In genomic region chr2:237932731-237933131, GRCh38 we compare ENCODE assay signal across 12 cellular contexts. TPM values are rescaled to one million over a fixed set of nuclear protein-coding genes. Genes with fewer than 3 reads are reported as not detected.
DNase-seq lines count a peak whose midpoint lies in the region; ATAC-seq and TF ChIP-seq lines count a peak whose summit lies in the region.
"Had no signal": no experiment of that assay in that cellular context is flagged by ENCODE, and none has a peak within 500 bp of the region (broad histone marks: within the 10 kb centered on the region; RNA-seq: fewer than 3 reads in every experiment).

No MANE protein-coding gene starts in this region.

- CTCF ChIA-PET in AG04450 (lab: Charles Lee) = interaction anchor here (0.5 to 0.8 kb wide), 2 partner anchors 83 to 330 kb away, joined by 3 to 5 read pairs; no protein-coding TSS in a partner anchor
- CTCF ChIA-PET in naive thymus-derived CD4-positive, alpha-beta T cell (lab: Charles Lee) = interaction anchor here (1.1 kb wide), 1 partner anchor 8 kb away, joined by 3 read pairs; no protein-coding TSS in a partner anchor

- peaks cover 0 to 8% (median 0%) of the 10 kb centered on the region in 11 donors for H3K9me3 Mint-ChIP-seq in naive thymus-derived CD4-positive, alpha-beta T cell

- in situ Hi-C loops in GM13976 (cut with MboI; ENCODE audit: low sequenced_read_pairs, unreplicated experiment) = no loop called here

- no peak for ATAC-seq in naive thymus-derived CD4-positive, alpha-beta T cell
- ATAC-seq in HG03025 (IDR thresholded peaks at IDR 0.05; ENCODE audit: low FRiP score, unreplicated experiment) = no peak

- no peaks in the 10 kb centered on the region for H3K36me3 ChIP-seq in naive thymus-derived CD4-positive, alpha-beta T cell (ENCODE audit: control insufficient read depth in 2 of 3, insufficient read depth in 3 of 3, low read length in 3 of 3)

- H3K4me1 Mint-ChIP-seq in naive thymus-derived CD4-positive, alpha-beta T cell = peaks cover 5 to 16% (median 8%) of the 10 kb centered on the region in 7 donors

- H3K27ac ChIP-seq in AG04450 (ENCODE audit: low read depth, low read length) = peak overlapping the region; percentile 11
- H3K27ac ChIP-seq in naive thymus-derived CD4-positive, alpha-beta T cell (ENCODE audit: low read depth, low read length) = no peak overlapping the region

- H3K27ac Mint-ChIP-seq in naive thymus-derived CD4-positive, alpha-beta T cell = no peak overlapping the region
- H3K27ac Mint-ChIP-seq: CD4-positive, CD25-positive, alpha-beta regulatory T cell had no signal

- no peaks in the 10 kb centered on the region for H3K27me3 ChIP-seq in AG04450 (ENCODE audit: control insufficient read depth, insufficient read depth, low read length)
- H3K27me3 ChIP-seq in naive thymus-derived CD4-positive, alpha-beta T cell (ENCODE audit: control insufficient read depth in 2 of 2, insufficient read depth in 2 of 2, low read length in 2 of 2) = no peaks in the 10 kb centered on the region

- H3K4me3 Mint-ChIP-seq in naive thymus-derived CD4-positive, alpha-beta T cell = no peak overlapping the region
- H3K4me3 Mint-ChIP-seq: CD4-positive, CD25-positive, alpha-beta regulatory T cell had no signal

- DNase-seq in AG04450 (ENCODE audit: low read depth, low spot score) (peak; percentile 78), GM13976 (ENCODE audit: low spot score) (peak; percentile 29), amniotic epithelial cell (ENCODE audit: low read depth) (peak; percentile 80), hepatic stellate cell (ENCODE audit: low spot score) (peak; percentile 59), iPS-NIHi7 (ENCODE audit: extremely low spot score) (no peak), NCI-H774 (lab: John Stamatoyannopoulos, UW) (no peak)
- DNase-seq in naive thymus-derived CD4-positive, alpha-beta T cell = no peak
- DNase-seq: activated CD8-positive, alpha-beta memory T cell treated with anti-CD3 and anti-CD28 coated beads for 24 hours; CD4-positive, CD25-positive, alpha-beta regulatory T cell; mesenchymal stem cell; stimulated activated naive CD4-positive, alpha-beta T cell treated with Interleukin-2 at 50 U/mL for 16 hours had no signal

- POLR2A ChIA-PET in AG04450 (lab: Yijun Ruan, JAX) = interaction anchor here (0.9 kb wide), 1 partner anchor 28 kb away, joined by 3 read pairs; no protein-coding TSS in a partner anchor
- POLR2A ChIA-PET in naive thymus-derived CD4-positive, alpha-beta T cell (lab: Charles Lee) = interaction anchor here (0.7 to 1.7 kb wide), 2 partner anchors 9 to 36 kb away, joined by 3 to 9 read pairs; no protein-coding TSS in a partner anchor

- no peaks in the 10 kb centered on the region for H3K27me3 Mint-ChIP-seq in naive thymus-derived CD4-positive, alpha-beta T cell
- H3K27me3 Mint-ChIP-seq: CD4-positive, CD25-positive, alpha-beta regulatory T cell had no signal

- H3K36me3 Mint-ChIP-seq in naive thymus-derived CD4-positive, alpha-beta T cell = peaks cover 0 to 8% (median 0%) of the 10 kb centered on the region in 5 donors
- H3K36me3 Mint-ChIP-seq: CD4-positive, CD25-positive, alpha-beta regulatory T cell had no signal

- no peaks in the 10 kb centered on the region for H3K4me1 ChIP-seq in naive thymus-derived CD4-positive, alpha-beta T cell (ENCODE audit: control insufficient read depth in 2 of 2, insufficient read depth in 2 of 2, low read length in 2 of 2)

- intact Hi-C loops in naive thymus-derived CD4-positive, alpha-beta T cell (cut with micrococcal nuclease) = no loop called here

- H3K9me3 ChIP-seq in AG04450 (ENCODE audit: control insufficient read depth, insufficient read depth, low read length) = peaks cover 12% of the 10 kb centered on the region
- no peaks in the 10 kb centered on the region for H3K9me3 ChIP-seq in naive thymus-derived CD4-positive, alpha-beta T cell (ENCODE audit: control insufficient read depth in 2 of 3, low read length in 3 of 3)

- H3K4me3 ChIP-seq in AG04450 (ENCODE audit: low read depth, low read length) = no peak overlapping the region
- no peak overlapping the region for H3K4me3 ChIP-seq in naive thymus-derived CD4-positive, alpha-beta T cell (ENCODE audit: low read length)

- no peak for TF ChIP-seq CTCF in AG04450 (IDR thresholded peaks at IDR 0.05; ENCODE audit: low read depth, low read length)
- no peak for TF ChIP-seq CTCF in GM13976 (IDR thresholded peaks at IDR 0.05; ENCODE audit: borderline replicate concordance, control extremely low read depth, extremely low read depth, insufficient read depth, missing control alignments)

RNA-seq across cellular contexts. Expression of gene UBE2F, which starts 34.1 kb away (rescaled TPM):
- 91.8 and 119 TPM in 2 replicates for polyA plus RNA-seq in AG04450 (2011; rRNA removed)
- 34.3 and 42.1 TPM in 2 replicates for polyA minus RNA-seq in AG04450 (2011; rRNA and poly(A)+ RNA removed)
- 10 to 100 TPM; 42.5 to 80.9 (median 48.3) TPM for total RNA-seq in naive thymus-derived CD4-positive, alpha-beta T cell
- polyA plus RNA-seq in naive thymus-derived CD4-positive, alpha-beta T cell = 100 to 1,000 TPM in 1 of 2 donors, 10 to 100 TPM in 1; 95.6 to 114 TPM

Comparison
In these comparisons a context has a peak if more than half of its experiments do, and no peak if none do; other contexts are left out.
1. DNase-seq: peak in AG04450 (single experiment), GM13976 (single experiment), amniotic epithelial cell (single experiment) and hepatic stellate cell (single experiment); none in iPS-NIHi7 (single experiment), naive thymus-derived CD4-positive, alpha-beta T cell (0 of 9) and NCI-H774 (single experiment).